ENCODE assay signal across 8 cellular contexts in genomic region chr6:130020106-130020851, GRCh38. TPM values are rescaled to one million over a fixed set of nuclear protein-coding genes. Genes with fewer than 3 reads are reported as not detected.
DNase-seq lines count a peak whose midpoint lies in the region; ATAC-seq and TF ChIP-seq lines count a peak whose summit lies in the region.

No MANE protein-coding gene starts in this region.

- H3K27ac Mint-ChIP-seq in activated T-cell treated with anti-CD3 and anti-CD28 coated beads, Interleukin-2, amount 50 U/mL, for 24 hours: peak overlapping the region; percentile 94
- H3K27ac Mint-ChIP-seq in naive thymus-derived CD8-positive, alpha-beta T cell: peak overlapping the region; percentile 86 to 99 (median 97)

- H2AFZ ChIP-seq in KMS-11 (ENCODE audit: low read depth): peak overlapping the region; percentile 57

- intact Hi-C loops in esophagus muscularis mucosa (cut with DNase I): loop anchor here (2.0 kb wide), 1 partner anchor 421 kb away; no protein-coding TSS in a partner anchor
- intact Hi-C loops in tibial artery (cut with DNase I; ENCODE audit: low total_unique reads): no loop called here

- peak overlapping the region; percentile 68; the same call in 1 of the 2 replicates for H3K9ac ChIP-seq in KMS-11

- no peaks in the 10 kb centered on the region for H3K79me2 ChIP-seq in KMS-11 (ENCODE audit: insufficient read depth, low read depth)

- no peaks in the 10 kb centered on the region for H3K9me3 ChIP-seq in esophagus muscularis mucosa
- H3K9me3 ChIP-seq in tibial artery: no peaks in the 10 kb centered on the region

- H3K27me3 Mint-ChIP-seq in activated T-cell treated with anti-CD3 and anti-CD28 coated beads, Interleukin-2, amount 50 U/mL, for 24 hours: no peaks in the 10 kb centered on the region
- H3K27me3 Mint-ChIP-seq in naive thymus-derived CD8-positive, alpha-beta T cell: no peaks in the 10 kb centered on the region

- peak; percentile 36 to 41 for ATAC-seq in naive thymus-derived CD8-positive, alpha-beta T cell
- ATAC-seq in GM19328 (IDR thresholded peaks at IDR 0.05; ENCODE audit: unreplicated experiment): no peak
- ATAC-seq in GM21381 (IDR thresholded peaks at IDR 0.05; ENCODE audit: unreplicated experiment): no peak

- no peaks in the 10 kb centered on the region for H3K9me3 Mint-ChIP-seq in activated T-cell treated with anti-CD3 and anti-CD28 coated beads, Interleukin-2, amount 50 U/mL, for 24 hours
- no peaks in the 10 kb centered on the region for H3K9me3 Mint-ChIP-seq in naive thymus-derived CD8-positive, alpha-beta T cell

- peak overlapping the region; percentile 93 for H3K4me3 Mint-ChIP-seq in activated T-cell treated with anti-CD3 and anti-CD28 coated beads, Interleukin-2, amount 50 U/mL, for 24 hours
- H3K4me3 Mint-ChIP-seq in naive thymus-derived CD8-positive, alpha-beta T cell: peak overlapping the region; percentile 94 to 99 (median 98)

- no peaks in the 10 kb centered on the region for H4K20me1 ChIP-seq in KMS-11 (ENCODE audit: insufficient read depth)

- TF ChIP-seq CTCF in GM06990 (IDR thresholded peaks at IDR 0.05; ENCODE audit: insufficient read depth, low read length, poor library complexity, severe bottlenecking) (no peak), KMS-11 (conservative IDR thresholded peaks at IDR 0.05; ENCODE audit: low read depth, low read length) (no peak), esophagus muscularis mucosa (IDR thresholded peaks at IDR 0.05) (no peak), tibial artery (IDR thresholded peaks at IDR 0.05) (no peak)

- 0% methylated on average over 51 of the region's 79 CpGs for WGBS in esophagus muscularis mucosa

- H3K36me3 Mint-ChIP-seq in activated T-cell treated with anti-CD3 and anti-CD28 coated beads, Interleukin-2, amount 50 U/mL, for 24 hours (ENCODE audit: low read depth): peaks cover 21% of the 10 kb centered on the region
- H3K36me3 Mint-ChIP-seq in naive thymus-derived CD8-positive, alpha-beta T cell: peaks cover 6 to 14% (median 8%) of the 10 kb centered on the region in 3 donors

- H3K4me1 ChIP-seq in KMS-11 (ENCODE audit: low read depth, poor library complexity, severe bottlenecking) (peaks cover 7% of the 10 kb centered on the region), esophagus muscularis mucosa (peaks cover 0 to 10% (median 7%) of the 10 kb centered on the region in 4 donors), tibial artery (peaks cover 0 to 4% (median 2%) of the 10 kb centered on the region in 4 donors)

- peak overlapping the region; percentile 33 for H3K27ac ChIP-seq in KMS-11
- peak overlapping the region; percentile 77 to 83 (median 80) for H3K27ac ChIP-seq in esophagus muscularis mucosa (replicated peaks in 1 of 4)
- peak overlapping the region; percentile 81 to 88 for H3K27ac ChIP-seq in tibial artery

- TF ChIP-seq EP300 in esophagus muscularis mucosa (IDR thresholded peaks at IDR 0.05): no peak

- DNase-seq in GM06990 (ENCODE audit: extremely low read depth, insufficient read length): peak; percentile 57
- DNase-seq in activated T-cell treated with anti-CD3 and anti-CD28 coated beads, Interleukin-2, amount 50 U/mL, for 24 hours: peak; percentile 64
- no peak for DNase-seq in esophagus muscularis mucosa (ENCODE audit: extremely low spot score)
- DNase-seq in naive thymus-derived CD8-positive, alpha-beta T cell: peak; percentile 22 to 75 (median 48)
- peak; percentile 37 to 69 for DNase-seq in tibial artery

- H3K4me2 ChIP-seq in KMS-11: peak overlapping the region; percentile 64

- POLR2A ChIA-PET in naive thymus-derived CD8-positive, alpha-beta T cell (lab: Charles Lee): interaction anchor here (0.6 to 4.4 kb wide), 6 partner anchors 10 to 1768 kb away, joined by 3 to 20 read pairs (median 4); no protein-coding TSS in a partner anchor

- no peaks in the 10 kb centered on the region for H3K36me3 ChIP-seq in GM06990 (ENCODE audit: control insufficient read depth, insufficient read depth, low read length)
- no peaks in the 10 kb centered on the region; the same call in 1 of the 2 replicates for H3K36me3 ChIP-seq in KMS-11 (ENCODE audit: insufficient read depth)
- no peaks in the 10 kb centered on the region for H3K36me3 ChIP-seq in esophagus muscularis mucosa
- no peaks in the 10 kb centered on the region for H3K36me3 ChIP-seq in tibial artery

- peaks cover 39% of the 10 kb centered on the region for H3K4me1 Mint-ChIP-seq in activated T-cell treated with anti-CD3 and anti-CD28 coated beads, Interleukin-2, amount 50 U/mL, for 24 hours (ENCODE audit: low read depth)
- peaks cover 9 to 38% (median 30%) of the 10 kb centered on the region in 4 donors for H3K4me1 Mint-ChIP-seq in naive thymus-derived CD8-positive, alpha-beta T cell

- TF ChIP-seq POLR2A in esophagus muscularis mucosa (IDR thresholded peaks at IDR 0.05; ENCODE audit: low read depth): no peak

- H3K4me3 ChIP-seq in GM06990 (replicated peaks; ENCODE audit: low read depth, low read length): peak overlapping the region; percentile 81
- no peak overlapping the region for H3K4me3 ChIP-seq in KMS-11 (IDR thresholded peaks at IDR 0.05; ENCODE audit: insufficient read depth, low read depth, low read length)
- H3K4me3 ChIP-seq in esophagus muscularis mucosa: peak overlapping the region; percentile 68 to 93 (median 84)
- peak overlapping the region; percentile 81 to 82 for H3K4me3 ChIP-seq in tibial artery

- H3K27me3 ChIP-seq in GM06990 (replicated peaks; ENCODE audit: control insufficient read depth, insufficient read depth, low read length): no peaks in the 10 kb centered on the region
- H3K27me3 ChIP-seq in KMS-11 (ENCODE audit: insufficient read depth, low read depth): no peaks in the 10 kb centered on the region
- no peaks in the 10 kb centered on the region for H3K27me3 ChIP-seq in esophagus muscularis mucosa
- H3K27me3 ChIP-seq in tibial artery: no peaks in the 10 kb centered on the region

RNA-seq across cellular contexts. Expression of gene L3MBTL3, which starts 1.9 kb away (rescaled TPM):
- 1 to 10 TPM; 3.1 to 6.7 (median 3.6) TPM for total RNA-seq in esophagus muscularis mucosa
- total RNA-seq in naive thymus-derived CD8-positive, alpha-beta T cell: 10 to 100 TPM; 52.5 to 53.7 TPM
- 1 to 10 TPM; 3.7 to 6.9 (median 4.2) TPM for polyA plus RNA-seq in naive thymus-derived CD8-positive, alpha-beta T cell

Comparison
In these comparisons a context has a peak if more than half of its experiments do, and no peak if none do; other contexts are left out.
1. H3K27ac ChIP-seq: peak in every context shown above with its lines; median percentile 84 in tibial artery; 80 in esophagus muscularis mucosa; 33 in KMS-11.
2. ATAC-seq: peak in naive thymus-derived CD8-positive, alpha-beta T cell (2 of 2); none in GM19328 (single experiment) and GM21381 (single experiment).
3. RNA of gene L3MBTL3, which starts 1.9 kb away (total RNA-seq): 52.5 to 53.7 TPM in naive thymus-derived CD8-positive, alpha-beta T cell; 3.1 to 6.7 TPM in esophagus muscularis mucosa; every median in the first group is over 4 times any median in the second.